8 cellular contexts compared by ENCODE assay signal in genomic region chr4:170259631-170260153, GRCh38.
DNase-seq lines count a peak whose midpoint lies in the region; ATAC-seq lines count a peak whose summit lies in the region.

No MANE protein-coding gene starts in this region.

- H3K4me3 Mint-ChIP-seq in activated CD8-positive, alpha-beta T cell treated with anti-CD3 and anti-CD28 coated beads, Interleukin-2, amount 10 ng/mL, durations not matched to agents 7 days and 5 days = no peak overlapping the region

- no peaks in the 10 kb centered on the region for H3K9me3 Mint-ChIP-seq in activated CD8-positive, alpha-beta T cell treated with anti-CD3 and anti-CD28 coated beads, Interleukin-2, amount 10 ng/mL, durations not matched to agents 7 days and 5 days (ENCODE audit: insufficient read depth)

- no peaks in the 10 kb centered on the region for H3K27me3 Mint-ChIP-seq in activated CD8-positive, alpha-beta T cell treated with anti-CD3 and anti-CD28 coated beads, Interleukin-2, amount 10 ng/mL, durations not matched to agents 7 days and 5 days (ENCODE audit: low read depth)

- POLR2A ChIA-PET in activated CD8-positive, alpha-beta T cell treated with anti-CD3 and anti-CD28 coated beads, Interleukin-2, amount 10 ng/mL, durations not matched to agents 7 days and 5 days (lab: Charles Lee) = no interaction called here

- no peaks in the 10 kb centered on the region for H3K4me1 Mint-ChIP-seq in activated CD8-positive, alpha-beta T cell treated with anti-CD3 and anti-CD28 coated beads, Interleukin-2, amount 10 ng/mL, durations not matched to agents 7 days and 5 days (ENCODE audit: low read depth)

- CTCF ChIA-PET in activated CD8-positive, alpha-beta T cell treated with anti-CD3 and anti-CD28 coated beads, Interleukin-2, amount 10 ng/mL, durations not matched to agents 7 days and 5 days (lab: Charles Lee) = interaction anchor here (0.7 to 3.3 kb wide), 12 partner anchors 10 to 593 kb away, joined by 3 to 12 read pairs (median 6); no protein-coding TSS in a partner anchor

- intact Hi-C loops in posterior cingulate gyrus (cut with DNase I) = no loop called here

- DNase-seq in GF-D8 (lab: John Stamatoyannopoulos, UW) = peak; percentile 70
- peak; percentile 65 for DNase-seq in NCI-H446 treated with DMSO at 0.1 percent for 48 hours (lab: John Stamatoyannopoulos, UW)
- peak; percentile 67 for DNase-seq in activated CD8-positive, alpha-beta T cell treated with anti-CD3 and anti-CD28 coated beads, Interleukin-2, amount 10 ng/mL, durations not matched to agents 7 days and 5 days
- DNase-seq in globus pallidus (ENCODE audit: low spot score) = peak; percentile 72
- peak; percentile 57 to 96 (median 82) for DNase-seq in posterior cingulate gyrus
- DNase-seq in stimulated activated naive CD4-positive, alpha-beta T cell treated with Interleukin-2 at 50 U/mL for 16 hours (lab: John Stamatoyannopoulos, UW) = no peak

- no peaks in the 10 kb centered on the region for H3K36me3 Mint-ChIP-seq in activated CD8-positive, alpha-beta T cell treated with anti-CD3 and anti-CD28 coated beads, Interleukin-2, amount 10 ng/mL, durations not matched to agents 7 days and 5 days (ENCODE audit: low read depth)

- ATAC-seq in GM19467 (IDR thresholded peaks at IDR 0.05; ENCODE audit: unreplicated experiment) (peak; percentile 99), HG03457 (IDR thresholded peaks at IDR 0.05; ENCODE audit: unreplicated experiment) (peak; percentile 99)
- peak; percentile 75 for ATAC-seq in activated CD8-positive, alpha-beta T cell treated with anti-CD3 and anti-CD28 coated beads, Interleukin-2, amount 10 ng/mL, durations not matched to agents 7 days and 5 days

- H3K27ac Mint-ChIP-seq in activated CD8-positive, alpha-beta T cell treated with anti-CD3 and anti-CD28 coated beads, Interleukin-2, amount 10 ng/mL, durations not matched to agents 7 days and 5 days = no peak overlapping the region
